Comparison of ENCODE assay signal across 9 cellular contexts in the genomic region with DNA sequence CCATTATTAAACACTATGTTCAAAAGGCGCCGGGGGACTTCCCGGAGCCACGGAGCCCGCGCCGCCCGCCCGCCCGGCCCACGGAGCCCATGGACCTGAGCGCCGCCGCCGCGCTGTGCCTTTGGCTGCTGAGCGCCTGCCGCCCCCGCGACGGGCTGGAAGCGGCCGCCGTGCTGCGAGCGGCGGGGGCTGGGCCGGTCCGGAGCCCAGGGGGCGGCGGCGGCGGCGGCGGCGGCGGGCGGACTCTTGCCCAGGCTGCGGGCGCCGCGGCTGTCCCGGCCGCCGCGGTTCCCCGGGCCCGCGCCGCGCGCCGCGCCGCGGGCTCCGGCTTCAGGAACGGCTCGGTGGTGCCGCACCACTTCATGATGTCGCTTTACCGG. TPM values are rescaled to one million over a fixed set of nuclear protein-coding genes. Genes with fewer than 3 reads are reported as not detected.
DNase-seq lines count a peak whose midpoint lies in the region; ATAC-seq, FAIRE-seq and TF ChIP-seq lines count a peak whose summit lies in the region.
"Had no signal": no experiment of that assay in that cellular context is flagged by ENCODE, and none has a peak within 500 bp of the region (broad histone marks: within the 10 kb centered on the region; RNA-seq: fewer than 3 reads in every experiment).

No MANE protein-coding gene starts in this region.

- CTCF ChIA-PET in A549 (lab: Yijun Ruan, JAX) (interaction anchor here (1.0 to 10.0 kb wide), 7 partner anchors 8 to 366 kb away, joined by 3 to 352 read pairs (median 7); a partner anchor contains a TSS), mammary epithelial cell (lab: Charles Lee; ENCODE audit: low non-redundant PET) (no interaction called here), PC-9 (lab: Charles Lee) (no interaction called here)

- dilution Hi-C loops in mammary epithelial cell (cut with HindIII; ENCODE audit: low sequenced_read_pairs), result no loop called here

- H2BK120ac ChIP-seq in mesenchymal stem cell (ENCODE audit: low read depth, low read length), result no peak overlapping the region

- H3K36me3 ChIP-seq in mammary epithelial cell (ENCODE audit: insufficient read depth, low read length) (no peaks in the 10 kb centered on the region), mesenchymal stem cell (ENCODE audit: control insufficient read depth in 1 of 2, insufficient read depth in 2 of 2, low read depth in 1 of 2, low read length in 2 of 2) (peaks cover 0 to 26% of the 10 kb centered on the region in 2 experiments), PC-9 (ENCODE audit: low read depth) (no peaks in the 10 kb centered on the region)

- TF ChIP-seq CTCF in A549 (IDR thresholded peaks at IDR 0.05) (0 out of 3 replicates have a peak, but pooled peaks have one; percentile 26), GM20000 (IDR thresholded peaks at IDR 0.05; ENCODE audit: extremely low read depth, missing control alignments) (no peak), mammary epithelial cell (conservative IDR thresholded peaks at IDR 0.05 in 1 of 2, IDR thresholded peaks at IDR 0.05 in 1 of 2; ENCODE audit: extremely low read depth in 1 of 2, insufficient read depth in 1 of 2, low read depth in 1 of 2, low read length in 2 of 2) (no peak), PC-9 (conservative IDR thresholded peaks at IDR 0.05) (no peak)

- H3K9ac ChIP-seq in mammary epithelial cell (ENCODE audit: insufficient read depth, low read length) (no peak overlapping the region), mesenchymal stem cell (ENCODE audit: low read length) (no peak overlapping the region)

- peak overlapping the region; percentile 39 to 72; a peak in 4 of 6 replicates for H3K27ac ChIP-seq in A549
- H3K27ac ChIP-seq in mammary epithelial cell (ENCODE audit: insufficient read depth, low read depth, low read length), result no peak overlapping the region
- H3K27ac ChIP-seq in mesenchymal stem cell (ENCODE audit: low read length, poor library complexity, severe bottlenecking), result no peak overlapping the region
- no peak overlapping the region for H3K27ac ChIP-seq in PC-9

- TF ChIP-seq EP300 in A549 (IDR thresholded peaks at IDR 0.05), result no peak

- no peak overlapping the region for H2BK5ac ChIP-seq in mesenchymal stem cell (ENCODE audit: low read depth, low read length, poor library complexity, severe bottlenecking)

- H3K4ac ChIP-seq in mesenchymal stem cell (ENCODE audit: low read depth in 1 of 2, low read length in 2 of 2), result no peak overlapping the region

- no peak for TF ChIP-seq RAD21 in A549 (conservative IDR thresholded peaks at IDR 0.05 in 1 of 2, IDR thresholded peaks at IDR 0.05 in 1 of 2)

- H3K9me3 ChIP-seq in A549, result no peaks in the 10 kb centered on the region
- H3K9me3 ChIP-seq in mammary epithelial cell (replicated peaks; ENCODE audit: insufficient read depth, low read length), result no peaks in the 10 kb centered on the region
- H3K9me3 ChIP-seq in mesenchymal stem cell (ENCODE audit: control insufficient read depth, low read length), result no peaks in the 10 kb centered on the region
- no peaks in the 10 kb centered on the region for H3K9me3 ChIP-seq in PC-9 (ENCODE audit: insufficient read depth, low read depth)

- H3K27me3 ChIP-seq in mammary epithelial cell (ENCODE audit: insufficient read depth, low read length) (peaks cover 77% of the 10 kb centered on the region), mesenchymal stem cell (ENCODE audit: control insufficient read depth in 1 of 2, insufficient read depth in 1 of 2, low read length in 2 of 2) (peaks cover 31 to 92% of the 10 kb centered on the region in 2 experiments), PC-9 (ENCODE audit: insufficient read depth, low read depth) (0 out of 2 replicates have a peak, but pooled peaks cover 14% of the 10 kb centered on the region)

- H3K4me1 ChIP-seq in A549, result peaks cover 15% of the 10 kb centered on the region; the same call in 2 of the 3 replicates
- H3K4me1 ChIP-seq in mammary epithelial cell (ENCODE audit: insufficient read depth, low read length), result peaks cover 9% of the 10 kb centered on the region
- H3K4me1 ChIP-seq in mesenchymal stem cell (ENCODE audit: control insufficient read depth, insufficient read depth, low read depth, low read length), result peaks cover 45% of the 10 kb centered on the region
- H3K4me1 ChIP-seq in PC-9 (replicated peaks; ENCODE audit: insufficient read depth), result no peaks in the 10 kb centered on the region

- no peak overlapping the region for H4K91ac ChIP-seq in mesenchymal stem cell (ENCODE audit: low read length)

- BruUV-seq in mammary epithelial cell (replicated peaks; lab: Mats Ljungman, UMichigan) (no TSS peak), PC-9 (replicated peaks; lab: Mats Ljungman, UMichigan) (no TSS peak)

- peaks cover 2% of the 10 kb centered on the region for H4K20me1 ChIP-seq in mammary epithelial cell (ENCODE audit: insufficient read depth, low read length)
- H4K20me1 ChIP-seq in PC-9 (ENCODE audit: insufficient read depth), result no peaks in the 10 kb centered on the region

- no peak overlapping the region for H3K23ac ChIP-seq in mesenchymal stem cell (ENCODE audit: low read length in 2 of 2)

- peak in 1 of 2 experiments; percentile 8; a peak in 4 of 6 replicates for ATAC-seq in A549
- no peak for ATAC-seq in GM19452 (IDR thresholded peaks at IDR 0.05; ENCODE audit: unreplicated experiment)

- TF ChIP-seq POLR2A in A549 (IDR thresholded peaks at IDR 0.05; ENCODE audit: low read length), result no peak

- peak overlapping the region; percentile 58 for H3K4me3 ChIP-seq in A549
- H3K4me3 ChIP-seq in mammary epithelial cell (replicated peaks in 1 of 3; ENCODE audit: insufficient read depth in 1 of 3, low read depth in 2 of 3, low read length in 3 of 3), result peak overlapping the region in 1 of 3 experiments; percentile 29
- peak overlapping the region in 1 of 2 experiments; percentile 74 for H3K4me3 ChIP-seq in mesenchymal stem cell (ENCODE audit: insufficient read depth in 1 of 2, low read depth in 1 of 2, low read length in 2 of 2)
- H3K4me3 ChIP-seq in PC-9, result no peak overlapping the region

- in situ Hi-C loops in mammary epithelial cell (cut with MboI; ENCODE audit: low sequenced_read_pairs in 2 of 2), result loop anchor here (10.0 kb wide), 1 partner anchor 298 kb away; no protein-coding TSS in a partner anchor

- H2AK5ac ChIP-seq in mesenchymal stem cell (ENCODE audit: low read length, severe bottlenecking), result no peak overlapping the region

- no peak for FAIRE-seq in A549 (lab: Jason Lieb, UNC)

- H3K9me2 ChIP-seq in PC-9 (ENCODE audit: insufficient read depth), result no peaks in the 10 kb centered on the region

- no peak overlapping the region for H2BK12ac ChIP-seq in mesenchymal stem cell (ENCODE audit: low read length in 2 of 2)

- intact Hi-C loops in mammary epithelial cell (cut with micrococcal nuclease) (no loop called here), PC-9 (cut with micrococcal nuclease; ENCODE audit: unreplicated experiment) (no loop called here)

- no peaks in the 10 kb centered on the region for H3K79me2 ChIP-seq in mammary epithelial cell (ENCODE audit: insufficient read depth, low read length)
- no peaks in the 10 kb centered on the region for H3K79me2 ChIP-seq in PC-9 (ENCODE audit: low read depth)

- POLR2A ChIA-PET in A549 (lab: Yijun Ruan, JAX) (interaction anchor here (0.6 to 1.4 kb wide), 2 partner anchors 16 to 219 kb away, joined by 3 read pairs; a partner anchor contains a TSS), PC-9 (lab: Charles Lee; ENCODE audit: unreplicated experiment) (no interaction called here)

- no peak overlapping the region for H4K8ac ChIP-seq in mesenchymal stem cell (ENCODE audit: low read length)

- H3K79me1 ChIP-seq in mesenchymal stem cell (replicated peaks; ENCODE audit: low read length, poor library complexity, severe bottlenecking), result peaks cover 9% of the 10 kb centered on the region

- no peak overlapping the region for H3K14ac ChIP-seq in mesenchymal stem cell (ENCODE audit: low read length in 2 of 2)

- H3F3A ChIP-seq in PC-9 (ENCODE audit: insufficient read depth, low read depth), result no peaks in the 10 kb centered on the region

- H2AFZ ChIP-seq in mammary epithelial cell (ENCODE audit: low read depth, low read length), result peak overlapping the region; percentile 40
- no peak overlapping the region for H2AFZ ChIP-seq in mesenchymal stem cell (ENCODE audit: low read depth, low read length)
- H2AFZ ChIP-seq in PC-9, result no peak overlapping the region

- DNase-seq in A549 (ENCODE audit: low read depth in 1 of 2, low spot score in 1 of 2) (no peak), GM20000 (ENCODE audit: low spot score) (peak; percentile 69), mammary epithelial cell (no peak), mesenchymal stem cell (no peak), PC-9 (no peak), COLO829 (ENCODE audit: low spot score) (no peak)
- DNase-seq in activated naive CD4-positive, alpha-beta T cell (lab: John Stamatoyannopoulos, UW), result no peak
- DNase-seq: NK-92 treated with Interleukin-12 subunit alpha and Interleukin-12 subunit beta, amount 100 ng/mL, for 24 hours had no signal

- H3K4me2 ChIP-seq in A549 (peak overlapping the region; percentile 98), mammary epithelial cell (ENCODE audit: insufficient read depth, low read depth, low read length) (peak overlapping the region; percentile 55), mesenchymal stem cell (ENCODE audit: low read length, poor library complexity, severe bottlenecking) (peak overlapping the region; percentile 64), PC-9 (no peak overlapping the region)

- H2BK15ac ChIP-seq in mesenchymal stem cell (ENCODE audit: low read depth, poor library complexity, severe bottlenecking), result no peak overlapping the region

- H3K18ac ChIP-seq in mesenchymal stem cell (ENCODE audit: low read depth in 1 of 2, low read length in 2 of 2), result peak overlapping the region in 1 of 2 experiments; percentile 42

- WGBS in A549 (ENCODE audit: missing lambda C conversion rate), result no CpG with 5 or more reads among the region's 62 CpGs
- 20% methylated on average over 1 of the region's 62 CpGs for WGBS in mammary epithelial cell (ENCODE audit: low coverage, missing lambda C conversion rate)
- WGBS in mesenchymal stem cell, result 0% methylated on average over 10 of the region's 62 CpGs

RNA-seq across cellular contexts. Expression of a gene that starts 0.2 kb away (rescaled TPM):
- polyA plus RNA-seq in A549 (2011; rRNA removed) (0.05 and 0.09 TPM in 2 replicates), A549 (2017; fragmentation: RNase III; extraction: RNeasy Plus Mini Kit Qiagen cat#74134 plus additional on column Dnase treatment) (0.03 TPM in 3 replicates), mammary epithelial cell (not detected)
- polyA plus RNA-seq in A549 (2012; cell fraction: cytosol; rRNA removed), result 0.01 and 0.04 TPM in 2 replicates
- 0.02 and 0.07 TPM in 2 replicates for polyA plus RNA-seq in A549 (2012; cell fraction: nucleus; rRNA removed)
- polyA minus RNA-seq in A549 (2011; rRNA and poly(A)+ RNA removed), result 0.17 and 0.19 TPM in 2 replicates
- total RNA-seq in mammary epithelial cell (under 1 TPM in 1 of 2 donors, not detected in 1; under 0.01 TPM), PC-9 (2021) (0.04 TPM in 1 of 2 replicates, not detected in the other)
- not detected for polyA minus RNA-seq in mammary epithelial cell
- polyA plus RNA-seq in mesenchymal stem cell (2013, experiment 1 of 2), result 0.23 TPM
- polyA plus RNA-seq in mesenchymal stem cell (2013, experiment 2 of 2), result 0.25 TPM

RNA-seq across cellular contexts. Expression of a gene that starts 16.2 kb away (rescaled TPM):
- polyA plus RNA-seq in A549 (2011; rRNA removed), result 12.4 and 13.8 TPM in 2 replicates
- polyA plus RNA-seq in A549 (2012; cell fraction: cytosol; rRNA removed), result 19.3 and 23.8 TPM in 2 replicates
- polyA plus RNA-seq in A549 (2012; cell fraction: nucleus; rRNA removed), result 35.4 and 36.6 TPM in 2 replicates
- 17.7 to 23.5 TPM (median 20.5 TPM) in 3 replicates for polyA plus RNA-seq in A549 (2017; fragmentation: RNase III; extraction: RNeasy Plus Mini Kit Qiagen cat#74134 plus additional on column Dnase treatment)
- 17.5 and 21.2 TPM in 2 replicates for polyA minus RNA-seq in A549 (2011; rRNA and poly(A)+ RNA removed)
- 10 to 100 TPM; 20.5 to 26.5 TPM for total RNA-seq in mammary epithelial cell
- polyA plus RNA-seq in mammary epithelial cell, result 13.4 TPM
- 27.1 TPM for polyA minus RNA-seq in mammary epithelial cell
- 42.4 TPM for polyA plus RNA-seq in mesenchymal stem cell (2013, experiment 1 of 2)
- polyA plus RNA-seq in mesenchymal stem cell (2013, experiment 2 of 2), result 39.8 TPM
- 16.2 and 18.0 TPM in 2 replicates for total RNA-seq in PC-9 (2021)

Comparison
In these comparisons a context has a peak if more than half of its experiments do, and no peak if none do; other contexts are left out.
1. H3K27ac ChIP-seq: peak in A549 (2 of 2); none in mammary epithelial cell (single experiment), mesenchymal stem cell (single experiment) and PC-9 (single experiment).